In genomic region chr2:174014021-174014698, GRCh38 we compare ENCODE assay signal across 10 cellular contexts. TPM values are rescaled to one million over a fixed set of nuclear protein-coding genes. Genes with fewer than 3 reads are reported as not detected.
DNase-seq lines count a peak whose midpoint lies in the region; ATAC-seq and TF ChIP-seq lines count a peak whose summit lies in the region.
"Had no signal": no experiment of that assay in that cellular context is flagged by ENCODE, and none has a peak within 500 bp of the region (broad histone marks: within the 10 kb centered on the region; RNA-seq: fewer than 3 reads in every experiment).

No MANE protein-coding gene starts in this region.

- no peaks in the 10 kb centered on the region for H3K9me3 Mint-ChIP-seq in natural killer cell
- no peaks in the 10 kb centered on the region for H3K9me3 Mint-ChIP-seq in activated CD4-positive, alpha-beta memory T cell treated with anti-CD3 and anti-CD28 coated beads, Interleukin-2, amount 10 ng/mL, durations not matched to agents 7 days and 5 days

- H3K27me3 Mint-ChIP-seq in natural killer cell (ENCODE audit: low read depth in 2 of 2): peaks cover 0 to 9% of the 10 kb centered on the region in 2 donors
- peaks cover 19% of the 10 kb centered on the region for H3K27me3 Mint-ChIP-seq in activated CD4-positive, alpha-beta memory T cell treated with anti-CD3 and anti-CD28 coated beads, Interleukin-2, amount 10 ng/mL, durations not matched to agents 7 days and 5 days

- H3K9me3 ChIP-seq in heart left ventricle: no peaks in the 10 kb centered on the region
- no peaks in the 10 kb centered on the region for H3K9me3 ChIP-seq in upper lobe of right lung

- H3K27ac ChIP-seq in heart left ventricle (peak overlapping the region in 10 of 12 donors; percentile 73 to 95 (median 88)), upper lobe of right lung (peak overlapping the region; percentile 90)

- H3K36me3 Mint-ChIP-seq in natural killer cell: no peaks in the 10 kb centered on the region
- H3K36me3 Mint-ChIP-seq in activated CD4-positive, alpha-beta memory T cell treated with anti-CD3 and anti-CD28 coated beads, Interleukin-2, amount 10 ng/mL, durations not matched to agents 7 days and 5 days (ENCODE audit: low read depth): no peaks in the 10 kb centered on the region

- POLR2A ChIA-PET in activated CD4-positive, alpha-beta memory T cell treated with anti-CD3 and anti-CD28 coated beads, Interleukin-2, amount 10 ng/mL, durations not matched to agents 7 days and 5 days (lab: Charles Lee): interaction anchor here (1.2 kb wide), 1 partner anchor 49 kb away, joined by 4 read pairs; the partner anchor contains the start of gene SP3

- H3K4me3 Mint-ChIP-seq in natural killer cell: peak overlapping the region; percentile 84
- no peak overlapping the region for H3K4me3 Mint-ChIP-seq in activated CD4-positive, alpha-beta memory T cell treated with anti-CD3 and anti-CD28 coated beads, Interleukin-2, amount 10 ng/mL, durations not matched to agents 7 days and 5 days

- no peak for TF ChIP-seq CTCF in heart left ventricle (IDR thresholded peaks at IDR 0.05)
- no peak for TF ChIP-seq CTCF in natural killer cell (IDR thresholded peaks at IDR 0.05)
- no peak for TF ChIP-seq CTCF in upper lobe of right lung (IDR thresholded peaks at IDR 0.05)

- no peak for DNase-seq in heart left ventricle
- no peak for DNase-seq in cardiac septum (ENCODE audit: low spot score)
- DNase-seq in natural killer cell: no peak
- no peak for DNase-seq in upper lobe of right lung
- no peak for DNase-seq in activated CD4-positive, alpha-beta memory T cell treated with anti-CD3 and anti-CD28 coated beads, Interleukin-2, amount 10 ng/mL, durations not matched to agents 7 days and 5 days
- DNase-seq in SW 1271 (lab: John Stamatoyannopoulos, UW): no peak
- DNase-seq: KBM-7, left colon had no signal

- ATAC-seq in heart left ventricle (no peak), esophagus mucosa (peak; percentile 53), natural killer cell (no peak), upper lobe of right lung (no peak), GM21381 (IDR thresholded peaks at IDR 0.05; ENCODE audit: unreplicated experiment) (no peak)

- H3K4me1 Mint-ChIP-seq in natural killer cell: peaks cover 7 to 21% of the 10 kb centered on the region in 2 donors
- H3K4me1 Mint-ChIP-seq in activated CD4-positive, alpha-beta memory T cell treated with anti-CD3 and anti-CD28 coated beads, Interleukin-2, amount 10 ng/mL, durations not matched to agents 7 days and 5 days: peaks cover 4% of the 10 kb centered on the region

- WGBS in heart left ventricle, 4 donors: 43 to 57% (median 56%) methylated on average over 5 of the region's 5 CpGs

- peak overlapping the region; percentile 64 to 92 for H3K27ac Mint-ChIP-seq in natural killer cell
- no peak overlapping the region for H3K27ac Mint-ChIP-seq in activated CD4-positive, alpha-beta memory T cell treated with anti-CD3 and anti-CD28 coated beads, Interleukin-2, amount 10 ng/mL, durations not matched to agents 7 days and 5 days

- peak overlapping the region in 4 of 12 donors; percentile 49 to 63 (median 52) for H3K4me3 ChIP-seq in heart left ventricle
- peak overlapping the region; percentile 58 for H3K4me3 ChIP-seq in upper lobe of right lung

- no peak for TF ChIP-seq POLR2A in heart left ventricle (IDR thresholded peaks at IDR 0.05)

- H3K4me1 ChIP-seq in heart left ventricle (peaks cover 0 to 48% (median 24%) of the 10 kb centered on the region in 12 donors), upper lobe of right lung (peaks cover 20% of the 10 kb centered on the region)

- CTCF ChIA-PET in activated CD4-positive, alpha-beta memory T cell treated with anti-CD3 and anti-CD28 coated beads, Interleukin-2, amount 10 ng/mL, durations not matched to agents 7 days and 5 days (lab: Charles Lee): no interaction called here

- no peaks in the 10 kb centered on the region for H3K27me3 ChIP-seq in heart left ventricle
- H3K27me3 ChIP-seq in upper lobe of right lung: no peaks in the 10 kb centered on the region

- intact Hi-C loops in heart left ventricle (cut with DNase I) (no loop called here), cardiac septum (cut with DNase I) (no loop called here), natural killer cell (cut with micrococcal nuclease) (no loop called here), upper lobe of right lung (cut with DNase I) (no loop called here)

- H3K36me3 ChIP-seq in heart left ventricle: no peaks in the 10 kb centered on the region
- no peaks in the 10 kb centered on the region for H3K36me3 ChIP-seq in upper lobe of right lung

RNA-seq across cellular contexts. Expression of gene SP3, which starts 49.0 kb away (rescaled TPM):
- total RNA-seq in heart left ventricle (10 to 100 TPM; 32.2 to 61.5 (median 42.0) TPM), cardiac septum (45.4 TPM), esophagus mucosa (51.1 TPM), natural killer cell (100 to 1,000 TPM; 179 to 200 (median 188) TPM), upper lobe of right lung (77.4 TPM)
- 10 to 100 TPM in 1 of 2 donors, 1 to 10 TPM in 1; 6.9 to 20.2 TPM for polyA plus RNA-seq in heart left ventricle
- 10 to 100 TPM; 94.9 to 96.9 TPM for total RNA-seq in activated CD4-positive, alpha-beta memory T cell treated with anti-CD3 and anti-CD28 coated beads, Interleukin-2, amount 10 ng/mL, durations not matched to agents 7 days and 5 days
